8 cellular contexts compared by ENCODE assay signal in genomic region chrX:154478728-154479622, GRCh38. TPM values are rescaled to one million over a fixed set of nuclear protein-coding genes. Genes with fewer than 3 reads are reported as not detected.
A peak's percentile ranks its signal among the peaks of the same experiment; 100 is the strongest.
DNase-seq lines count a peak whose midpoint lies in the region; ATAC-seq and TF ChIP-seq lines count a peak whose summit lies in the region.

Gene LAGE3 (minus strand): TSS chrX:154479281. CDS start chrX:154478915, 366 bp downstream.

- H3K4me3 ChIP-seq in AG10803 (ENCODE audit: low read length) = peak within 1 kb of the TSS; percentile 64

- H3K36me3 Mint-ChIP-seq in activated CD4-positive, alpha-beta T cell treated with anti-CD3 and anti-CD28 coated beads for 36 hours (ENCODE audit: low read depth) = peaks cover 5% of the 10 kb centered on the region
- H3K36me3 Mint-ChIP-seq in chondrocyte (ENCODE audit: low read depth) = peaks cover 3% of the 10 kb centered on the region

- peak within 1 kb of the TSS; percentile 80 for H3K4me3 Mint-ChIP-seq in activated CD4-positive, alpha-beta T cell treated with anti-CD3 and anti-CD28 coated beads for 36 hours
- H3K4me3 Mint-ChIP-seq in chondrocyte (ENCODE audit: unreplicated experiment) = peak within 1 kb of the TSS; percentile 78

- POLR2A ChIA-PET in activated CD4-positive, alpha-beta T cell treated with anti-CD3 and anti-CD28 coated beads for 36 hours (lab: Charles Lee) = interaction anchor here (1.2 kb wide), 1 partner anchor 8 kb away, joined by 3 read pairs; the partner anchor contains the start of gene UBL4A

- TF ChIP-seq CTCF in AG10803 (conservative IDR thresholded peaks at IDR 0.05; ENCODE audit: low read length) (no peak), chondrocyte (IDR thresholded peaks at IDR 0.05) (no peak)

- H3K27ac Mint-ChIP-seq in activated CD4-positive, alpha-beta T cell treated with anti-CD3 and anti-CD28 coated beads for 36 hours = peak within 1 kb of the TSS; percentile 90
- H3K27ac Mint-ChIP-seq in chondrocyte (ENCODE audit: unreplicated experiment) = peak within 1 kb of the TSS; percentile 88

- ATAC-seq in GM19043 (IDR thresholded peaks at IDR 0.05; ENCODE audit: low read depth, unreplicated experiment) = peak; percentile 85
- ATAC-seq in HG03354 (IDR thresholded peaks at IDR 0.05; ENCODE audit: poor library complexity, severe bottlenecking, unreplicated experiment) = peak; percentile 86
- peak; percentile 96 for ATAC-seq in activated CD4-positive, alpha-beta T cell treated with anti-CD3 and anti-CD28 coated beads for 36 hours
- ATAC-seq in left colon = peak; percentile 94

- H3K9me3 Mint-ChIP-seq in activated CD4-positive, alpha-beta T cell treated with anti-CD3 and anti-CD28 coated beads for 36 hours (ENCODE audit: low read depth) = no peaks in the 10 kb centered on the region
- H3K9me3 Mint-ChIP-seq in chondrocyte (ENCODE audit: low read depth) = peaks cover 4% of the 10 kb centered on the region

- intact Hi-C loops in activated CD4-positive, alpha-beta T cell treated with anti-CD3 and anti-CD28 coated beads for 36 hours (cut with DNase I, micrococcal nuclease) = loop anchor here (1.0 to 5.0 kb wide), 11 partner anchors 11 to 508 kb away; partner anchors contain the start of genes FAM3A (in 2 of the 2), DKC1 (in 1 of the 2), FAM50A (in 1 of the 2) and HCFC1 (in 1 of the 2)
- intact Hi-C loops in left colon (cut with DNase I, micrococcal nuclease) = no loop called here

- DNase-seq in AG10803 (ENCODE audit: low read depth) (peak; percentile 87), NCI-H446 treated with DMSO at 0.1 percent for 48 hours (lab: John Stamatoyannopoulos, UW) (peak; percentile 48), chondrocyte (ENCODE audit: low spot score) (peak; percentile 96), left colon (peak; percentile 91 to 95)
- peak; percentile 97 for DNase-seq in activated CD4-positive, alpha-beta T cell treated with anti-CD3 and anti-CD28 coated beads for 36 hours
- DNase-seq in stimulated activated CD4-positive, alpha-beta T cell treated with anti-CD3 and anti-CD28 coated beads, Interleukin-1b, Interleukin-23, amount 100 ng/mL, for 4 hours (ENCODE audit: low read depth in 2 of 2) = peak; percentile 91

- CTCF ChIA-PET in activated CD4-positive, alpha-beta T cell treated with anti-CD3 and anti-CD28 coated beads for 36 hours (lab: Charles Lee) = no interaction called here

- H3K4me1 Mint-ChIP-seq in activated CD4-positive, alpha-beta T cell treated with anti-CD3 and anti-CD28 coated beads for 36 hours = peaks cover 24% of the 10 kb centered on the region
- peaks cover 8% of the 10 kb centered on the region for H3K4me1 Mint-ChIP-seq in chondrocyte (ENCODE audit: low read depth)

- H3K27me3 Mint-ChIP-seq in activated CD4-positive, alpha-beta T cell treated with anti-CD3 and anti-CD28 coated beads for 36 hours = no peaks in the 10 kb centered on the region
- H3K27me3 Mint-ChIP-seq in chondrocyte (ENCODE audit: low read depth) = no peaks in the 10 kb centered on the region

RNA-seq across cellular contexts. Expression of gene LAGE3, which starts in this region (rescaled TPM):
- total RNA-seq in activated CD4-positive, alpha-beta T cell treated with anti-CD3 and anti-CD28 coated beads for 36 hours = 10 to 100 TPM; 34.7 to 43.0 TPM
- total RNA-seq in chondrocyte (17.7 to 25.4 TPM (median 19.8 TPM) in 3 replicates), left colon (10 to 100 TPM in 1 of 2 donors, 1 to 10 TPM in 1; 9.8 to 11.5 TPM)

Comparison
In these comparisons a context has a peak if more than half of its experiments do, and no peak if none do; other contexts are left out.
1. Peak in every context shown above with its lines: DNase-seq, ATAC-seq and H3K4me3 ChIP-seq.
2. intact Hi-C loops: an anchor here in activated CD4-positive, alpha-beta T cell treated with anti-CD3 and anti-CD28 coated beads for 36 hours (1.0 to 5.0 kb wide); none called in left colon.